ENCODE assay signal across 1 cellular context in genomic region chr4:182560358-182560757, GRCh38.
TF ChIP-seq lines count a peak whose summit lies in the region.

No MANE protein-coding gene starts in this region.

TF ChIP-seq in SK-N-SH, 30 proteins besides CTCF, POLR2A, EP300 and RAD21 (continued from another document):
- TF ChIP-seq ZBTB33 (IDR thresholded peaks at IDR 0.05; ENCODE audit: borderline replicate concordance, low read depth) = no peak
